In genomic region chr2:7672027-7672684, GRCh38 we compare ENCODE assay signal across 8 cellular contexts.
DNase-seq lines count a peak whose midpoint lies in the region; ATAC-seq, FAIRE-seq and TF ChIP-seq lines count a peak whose summit lies in the region.

No MANE protein-coding gene starts in this region.

- H4K91ac ChIP-seq in H1 (replicated peaks; ENCODE audit: insufficient read length, low read length) (peak overlapping the region; percentile 75), neuronal stem cell (ENCODE audit: low read depth, low read length, poor library complexity) (peak overlapping the region; percentile 45)

- H3K23ac ChIP-seq in H1 (ENCODE audit: insufficient read length) (no peak overlapping the region), neuronal stem cell (ENCODE audit: low read depth, low read length, poor library complexity) (no peak overlapping the region)

- peaks cover 19% of the 10 kb centered on the region for H3K36me3 Mint-ChIP-seq in activated CD4-positive, alpha-beta T cell treated with anti-CD3 and anti-CD28 coated beads, Interleukin-2, amount 10 ng/mL, durations not matched to agents 7 days and 5 days (ENCODE audit: low read depth)

- H3K4me2 ChIP-seq in H1 (ENCODE audit: insufficient read depth in 1 of 2, low read depth in 2 of 2, low read length in 2 of 2): no peak overlapping the region
- no peak overlapping the region for H3K4me2 ChIP-seq in neuronal stem cell (ENCODE audit: insufficient read depth, low read length, poor library complexity, severe bottlenecking)

- H3K4ac ChIP-seq in H1 (replicated peaks; ENCODE audit: insufficient read length, low read depth, low read length) (no peak overlapping the region), neuronal stem cell (ENCODE audit: low read length) (no peak overlapping the region)

- H3K18ac ChIP-seq in H1 (ENCODE audit: extremely low read depth, low read length): no peak overlapping the region
- peak overlapping the region; percentile 1 for H3K18ac ChIP-seq in neuronal stem cell (ENCODE audit: low read length)

- H4K8ac ChIP-seq in H1 (ENCODE audit: extremely low read depth, insufficient read depth, low read length): no peak overlapping the region
- H4K8ac ChIP-seq in neuronal stem cell (ENCODE audit: low read depth, low read length): no peak overlapping the region

- H3K9me3 Mint-ChIP-seq in activated CD4-positive, alpha-beta T cell treated with anti-CD3 and anti-CD28 coated beads, Interleukin-2, amount 10 ng/mL, durations not matched to agents 7 days and 5 days: peaks cover 19% of the 10 kb centered on the region

- no peaks in the 10 kb centered on the region for H3K27me3 ChIP-seq in H1 (replicated peaks in 1 of 4; ENCODE audit: control insufficient read depth in 3 of 4, extremely low read depth in 1 of 4, insufficient read depth in 3 of 4, low read length in 3 of 4)
- no peaks in the 10 kb centered on the region for H3K27me3 ChIP-seq in neuronal stem cell (ENCODE audit: control insufficient read depth in 3 of 3, insufficient read depth in 3 of 3, low read depth in 1 of 3, low read length in 3 of 3)

- no peaks in the 10 kb centered on the region for H3K23me2 ChIP-seq in H1 (ENCODE audit: low read depth, low read length)

- no peak for ATAC-seq in HG02678 (IDR thresholded peaks at IDR 0.05; ENCODE audit: unreplicated experiment)
- ATAC-seq in GM19463 (IDR thresholded peaks at IDR 0.05; ENCODE audit: unreplicated experiment): no peak
- no peak for ATAC-seq in GM19023 (IDR thresholded peaks at IDR 0.05; ENCODE audit: unreplicated experiment)

- H2BK5ac ChIP-seq in H1 (ENCODE audit: low read depth, low read length) (peak overlapping the region; percentile 62; the same call in 1 of the 2 replicates), neuronal stem cell (ENCODE audit: low read length) (no peak overlapping the region)

- H3K79me1 ChIP-seq in H1 (ENCODE audit: low read depth, low read length) (no peaks in the 10 kb centered on the region), neuronal stem cell (ENCODE audit: low read depth, low read length) (no peaks in the 10 kb centered on the region)

- POLR2A ChIA-PET in activated CD4-positive, alpha-beta T cell treated with anti-CD3 and anti-CD28 coated beads, Interleukin-2, amount 10 ng/mL, durations not matched to agents 7 days and 5 days (lab: Charles Lee): interaction anchor here (0.6 to 0.7 kb wide), 2 partner anchors 85 to 307 kb away, joined by 3 read pairs; no protein-coding TSS in a partner anchor
- POLR2A ChIA-PET in H1 (lab: Charles Lee; ENCODE audit: partially characterized antibody): no interaction called here

- H3K14ac ChIP-seq in H1 (ENCODE audit: insufficient read length) (no peak overlapping the region), neuronal stem cell (ENCODE audit: low read length) (no peak overlapping the region)

- H3K27ac Mint-ChIP-seq in activated CD4-positive, alpha-beta T cell treated with anti-CD3 and anti-CD28 coated beads, Interleukin-2, amount 10 ng/mL, durations not matched to agents 7 days and 5 days: peak overlapping the region; percentile 84

- no peak overlapping the region for H3K4me3 Mint-ChIP-seq in activated CD4-positive, alpha-beta T cell treated with anti-CD3 and anti-CD28 coated beads, Interleukin-2, amount 10 ng/mL, durations not matched to agents 7 days and 5 days

- H3K36me3 ChIP-seq in H1 (ENCODE audit: control insufficient read depth in 2 of 4, insufficient read depth in 4 of 4, low read length in 3 of 4) (no peaks in the 10 kb centered on the region), neuronal stem cell (replicated peaks in 1 of 2; ENCODE audit: control insufficient read depth in 2 of 2, insufficient read depth in 2 of 2, low read length in 2 of 2) (no peaks in the 10 kb centered on the region)

- DNase-seq in D341Med (ENCODE audit: low spot score) (peak; percentile 29), H1 (ENCODE audit: low read depth in 1 of 2, low spot score in 2 of 2) (peak; percentile 92 to 96), neuronal stem cell (ENCODE audit: low spot score) (peak; percentile 48)
- DNase-seq in activated CD4-positive, alpha-beta T cell treated with anti-CD3 and anti-CD28 coated beads, Interleukin-2, amount 10 ng/mL, durations not matched to agents 7 days and 5 days: peak; percentile 48

- no peaks in the 10 kb centered on the region for H3K79me2 ChIP-seq in H1 (ENCODE audit: control insufficient read depth in 1 of 2, insufficient read depth in 2 of 2, low read length in 2 of 2)

- TF ChIP-seq EP300 in H1 (IDR thresholded peaks at IDR 0.05; ENCODE audit: borderline replicate concordance in 1 of 2, low read depth in 2 of 2, low read length in 2 of 2): no peak

- no peak overlapping the region for H3K4me3 ChIP-seq in H1 (ENCODE audit: extremely low read depth in 1 of 4, insufficient read depth in 2 of 4, low read depth in 3 of 4, low read length in 4 of 4)
- H3K4me3 ChIP-seq in neuronal stem cell (ENCODE audit: low read length in 2 of 2): no peak overlapping the region

- H2BK120ac ChIP-seq in H1 (replicated peaks; ENCODE audit: low read depth, low read length): peak overlapping the region; percentile 74
- H2BK120ac ChIP-seq in neuronal stem cell (ENCODE audit: low read depth, low read length): no peak overlapping the region

- H2BK15ac ChIP-seq in H1 (ENCODE audit: low read length) (no peak overlapping the region), neuronal stem cell (ENCODE audit: low read length) (no peak overlapping the region)

- H4K20me1 ChIP-seq in H1 (replicated peaks in 1 of 2; ENCODE audit: control insufficient read depth in 1 of 2, insufficient read depth in 2 of 2, low read length in 2 of 2): no peaks in the 10 kb centered on the region

- H2AFZ ChIP-seq in H1 (ENCODE audit: low read length): 0 out of 2 replicates have a peak overlapping the region, but pooled peaks have one; percentile 30
- no peak overlapping the region for H2AFZ ChIP-seq in neuronal stem cell (ENCODE audit: low read length)

- H3K27me3 Mint-ChIP-seq in activated CD4-positive, alpha-beta T cell treated with anti-CD3 and anti-CD28 coated beads, Interleukin-2, amount 10 ng/mL, durations not matched to agents 7 days and 5 days: no peaks in the 10 kb centered on the region

- no peak for TF ChIP-seq POLR2A in H1 (IDR thresholded peaks at IDR 0.05; ENCODE audit: control extremely low read depth in 1 of 2, low read depth in 2 of 2, low read length in 2 of 2)

- peak; percentile 80 for TF ChIP-seq CTCF in LNCAP (IDR thresholded peaks at IDR 0.05)
- peak; percentile 73 to 93 (median 79) for TF ChIP-seq CTCF in H1 (IDR thresholded peaks at IDR 0.05; ENCODE audit: control extremely low read depth in 1 of 3, insufficient read depth in 1 of 3, low read depth in 1 of 3, low read length in 3 of 3)

- H3K9ac ChIP-seq in H1 (replicated peaks in 1 of 4; ENCODE audit: extremely low read depth in 1 of 4, low read depth in 3 of 4, low read length in 3 of 4) (no peak overlapping the region), neuronal stem cell (ENCODE audit: low read depth, low read length, poor library complexity) (no peak overlapping the region)

- peaks cover 0 to 6% of the 10 kb centered on the region in 2 experiments; a peak in 1 of 4 replicates for H3K9me3 ChIP-seq in H1 (ENCODE audit: insufficient read depth in 2 of 2, low read depth in 1 of 2, low read length in 1 of 2)
- H3K9me3 ChIP-seq in neuronal stem cell (replicated peaks in 1 of 2; ENCODE audit: control insufficient read depth in 2 of 2, insufficient read depth in 1 of 2, low read depth in 1 of 2, low read length in 2 of 2): peaks cover 0 to 5% of the 10 kb centered on the region in 2 donors

- H2BK12ac ChIP-seq in H1 (ENCODE audit: low read depth, low read length) (peak overlapping the region; percentile 89), neuronal stem cell (ENCODE audit: low read length) (no peak overlapping the region)

- 73% methylated on average over 8 of the region's 8 CpGs; no CpG with 5 or more reads in 1 of the 2 experiments for WGBS in H1 (ENCODE audit: extremely low coverage in 1 of 2, insufficient coverage in 1 of 2, insufficient read length in 1 of 2, insufficient replicate concordance in 2 of 2, low coverage in 1 of 2, low lambda C conversion rate in 2 of 2, missing lambda C conversion rate in 1 of 2), 2 experiments
- no CpG with 5 or more reads among the region's 8 CpGs for WGBS in neuronal stem cell (ENCODE audit: extremely low coverage in 2 of 2, insufficient read length in 2 of 2, insufficient replicate concordance in 1 of 2), 2 donors

- H3K4me1 ChIP-seq in H1 (replicated peaks in 1 of 4; ENCODE audit: control insufficient read depth in 3 of 4, insufficient read depth in 4 of 4, low read length in 3 of 4): peaks cover 0 to 8% (median 0%) of the 10 kb centered on the region in 4 experiments; a peak in 3 of 7 replicates
- no peaks in the 10 kb centered on the region for H3K4me1 ChIP-seq in neuronal stem cell (ENCODE audit: control insufficient read depth in 2 of 2, insufficient read depth in 1 of 2, low read depth in 1 of 2, low read length in 2 of 2)

- H3K4me1 Mint-ChIP-seq in activated CD4-positive, alpha-beta T cell treated with anti-CD3 and anti-CD28 coated beads, Interleukin-2, amount 10 ng/mL, durations not matched to agents 7 days and 5 days: peaks cover 31% of the 10 kb centered on the region

- no peak overlapping the region for H2AK5ac ChIP-seq in H1 (ENCODE audit: low read depth, low read length)
- H2AK5ac ChIP-seq in neuronal stem cell (ENCODE audit: low read depth, low read length): no peak overlapping the region

- CTCF ChIA-PET in activated CD4-positive, alpha-beta T cell treated with anti-CD3 and anti-CD28 coated beads, Interleukin-2, amount 10 ng/mL, durations not matched to agents 7 days and 5 days (lab: Charles Lee): interaction anchor here (0.6 to 2.1 kb wide), 28 partner anchors 8 to 1010 kb away, joined by 3 to 12 read pairs (median 4); partner anchors contain the start of gene ID2
- CTCF ChIA-PET in H1 (lab: Charles Lee; ENCODE audit: partially characterized antibody): interaction anchor here (0.6 to 4.0 kb wide), 40 partner anchors 11 to 1945 kb away, joined by 3 to 24 read pairs (median 3); no protein-coding TSS in a partner anchor

- H4K5ac ChIP-seq in H1 (ENCODE audit: insufficient read length, low read depth, low read length): no peak overlapping the region

- no peak overlapping the region for H3K56ac ChIP-seq in H1 (replicated peaks; ENCODE audit: insufficient read length, low read depth, low read length)

- FAIRE-seq in H1 (lab: Jason Lieb, UNC): peak; percentile 95

- H3K27ac ChIP-seq in H1 (ENCODE audit: low read depth, low read length) (no peak overlapping the region), neuronal stem cell (replicated peaks; ENCODE audit: low read length) (no peak overlapping the region)

- no peak overlapping the region; the same call in 1 of the 2 replicates for H2BK20ac ChIP-seq in H1 (ENCODE audit: low read length)

- peak; percentile 84 to 85 for TF ChIP-seq RAD21 in H1 (IDR thresholded peaks at IDR 0.05 in 1 of 2, conservative IDR thresholded peaks at IDR 0.05 in 1 of 2; ENCODE audit: low read depth in 2 of 2, low read length in 2 of 2)

TF ChIP-seq in H1, 55 proteins besides CTCF, POLR2A, EP300 and RAD21 (continues in another document):
- TF ChIP-seq ZNF274 (IDR thresholded peaks at IDR 0.05; ENCODE audit: borderline replicate concordance, extremely low read depth, low read length): no peak

Comparison
In these comparisons a context has a peak if more than half of its experiments do, and no peak if none do; other contexts are left out.
1. DNase-seq: peak in every context shown above with its lines; median percentile 94 in H1; 48 in activated CD4-positive, alpha-beta T cell treated with anti-CD3 and anti-CD28 coated beads, Interleukin-2, amount 10 ng/mL, durations not matched to agents 7 days and 5 days; 48 in neuronal stem cell; 29 in D341Med.